Comparison of ENCODE assay signal across 15 cellular contexts in genomic region chr9:92749934-92750315, GRCh38. TPM values are rescaled to one million over a fixed set of nuclear protein-coding genes. Genes with fewer than 3 reads are reported as not detected.
DNase-seq lines count a peak whose midpoint lies in the region; ATAC-seq and TF ChIP-seq lines count a peak whose summit lies in the region.
"Had no signal": no experiment of that assay in that cellular context is flagged by ENCODE, and none has a peak within 500 bp of the region (broad histone marks: within the 10 kb centered on the region; RNA-seq: fewer than 3 reads in every experiment).

No MANE protein-coding gene starts in this region.

- H3K36me3 ChIP-seq in osteoblast (ENCODE audit: insufficient read depth, low read length) (no peaks in the 10 kb centered on the region), Karpas-422 (ENCODE audit: insufficient read depth, low read length) (no peaks in the 10 kb centered on the region)

- DNase-seq in CD14-positive monocyte (ENCODE audit: low spot score) (no peak), NCI-H1105 treated with DMSO at 0.1 percent for 48 hours (lab: John Stamatoyannopoulos, UW) (peak; percentile 76), endothelial cell (ENCODE audit: low spot score) (no peak), osteoblast (ENCODE audit: insufficient read length, low spot score, missing footprints) (peak; percentile 83), Karpas-422 (no peak), NCI-H146 treated with DMSO at 0.1 percent for 48 hours (lab: John Stamatoyannopoulos, UW; ENCODE audit: unreplicated experiment) (no peak)
- DNase-seq in naive thymus-derived CD8-positive, alpha-beta T cell = no peak
- DNase-seq: activated CD8-positive, alpha-beta memory T cell treated with anti-CD3 and anti-CD28 coated beads for 24 hours; activated naive CD4-positive, alpha-beta T cell treated with anti-CD3 and anti-CD28 coated beads, Interleukin-2, amount 10 ng/mL, durations not matched to agents 7 days and 5 days; cerebellar nuclear complex; GDM1; mucosa of descending colon; stimulated activated naive CD4-positive, alpha-beta T cell treated with Interleukin-2 at 50 U/mL for 16 hours had no signal

- H3K4me2 ChIP-seq in osteoblast (ENCODE audit: insufficient read depth, low read length) (no peak overlapping the region), Karpas-422 (ENCODE audit: low read depth, low read length, poor library complexity, severe bottlenecking) (no peak overlapping the region)

- H3K79me2 ChIP-seq in osteoblast (ENCODE audit: insufficient read depth, low read length) = peaks cover 92% of the 10 kb centered on the region
- H3K79me2 ChIP-seq in Karpas-422 (ENCODE audit: low read length) = peaks cover 96% of the 10 kb centered on the region

- H3K27me3 Mint-ChIP-seq in CD14-positive monocyte (ENCODE audit: low read depth in 3 of 3) (peaks cover 0 to 7% (median 0%) of the 10 kb centered on the region in 3 donors), endothelial cell (ENCODE audit: unreplicated experiment) (peaks cover 5% of the 10 kb centered on the region)
- H3K27me3 Mint-ChIP-seq in naive thymus-derived CD8-positive, alpha-beta T cell = no peaks in the 10 kb centered on the region
- H3K27me3 Mint-ChIP-seq: activated naive CD4-positive, alpha-beta T cell treated with anti-CD3 and anti-CD28 coated beads, Interleukin-2, amount 10 ng/mL, durations not matched to agents 7 days and 5 days had no signal

- H3K9me3 ChIP-seq in osteoblast (ENCODE audit: low read depth, low read length) (no peaks in the 10 kb centered on the region), Karpas-422 (ENCODE audit: low read length) (no peaks in the 10 kb centered on the region)
- H3K9me3 ChIP-seq: mucosa of descending colon had no signal

- no peak overlapping the region for H3K27ac ChIP-seq in osteoblast (ENCODE audit: low read depth, low read length)
- no peak overlapping the region for H3K27ac ChIP-seq in Karpas-422 (ENCODE audit: low read length)
- H3K27ac ChIP-seq: HL-60 had no signal

- peaks cover 0 to 9% (median 3%) of the 10 kb centered on the region in 7 donors for H3K9me3 Mint-ChIP-seq in CD14-positive monocyte
- H3K9me3 Mint-ChIP-seq in endothelial cell (ENCODE audit: unreplicated experiment) = no peaks in the 10 kb centered on the region
- peaks cover 0 to 5% (median 0%) of the 10 kb centered on the region in 9 donors for H3K9me3 Mint-ChIP-seq in naive thymus-derived CD8-positive, alpha-beta T cell

- H3K9ac ChIP-seq in Karpas-422 (ENCODE audit: low read length) = no peak overlapping the region

- ATAC-seq in naive thymus-derived CD8-positive, alpha-beta T cell = no peak
- no peak for ATAC-seq in GM18498 (IDR thresholded peaks at IDR 0.05; ENCODE audit: unreplicated experiment)

- H2AFZ ChIP-seq in osteoblast (ENCODE audit: low read length) (no peak overlapping the region), Karpas-422 (ENCODE audit: low read length) (no peak overlapping the region)

- peaks cover 0 to 11% of the 10 kb centered on the region in 2 donors for H3K36me3 Mint-ChIP-seq in CD14-positive monocyte
- peaks cover 20% of the 10 kb centered on the region for H3K36me3 Mint-ChIP-seq in endothelial cell (ENCODE audit: low read depth, unreplicated experiment)
- peaks cover 0 to 6% (median 4%) of the 10 kb centered on the region in 3 donors for H3K36me3 Mint-ChIP-seq in naive thymus-derived CD8-positive, alpha-beta T cell

- H3K9me2 ChIP-seq in Karpas-422 (replicated peaks; ENCODE audit: insufficient read depth, low read length) = no peaks in the 10 kb centered on the region

- TF ChIP-seq CTCF in CD14-positive monocyte (IDR thresholded peaks at IDR 0.05) (no peak), endothelial cell (IDR thresholded peaks at IDR 0.05; ENCODE audit: unreplicated experiment) (no peak), osteoblast (IDR thresholded peaks at IDR 0.05; ENCODE audit: extremely low read depth, low read depth, low read length) (no peak)

- H3K4me1 Mint-ChIP-seq in CD14-positive monocyte (peaks cover 86% of the 10 kb centered on the region), endothelial cell (ENCODE audit: unreplicated experiment) (peaks cover 18% of the 10 kb centered on the region)
- peaks cover 35 to 83% (median 75%) of the 10 kb centered on the region in 4 donors for H3K4me1 Mint-ChIP-seq in naive thymus-derived CD8-positive, alpha-beta T cell

- H3K4me3 Mint-ChIP-seq in CD14-positive monocyte (peak overlapping the region in 1 of 2 donors; percentile 63), endothelial cell (ENCODE audit: unreplicated experiment) (no peak overlapping the region)
- no peak overlapping the region for H3K4me3 Mint-ChIP-seq in naive thymus-derived CD8-positive, alpha-beta T cell
- H3K4me3 Mint-ChIP-seq: activated naive CD4-positive, alpha-beta T cell treated with anti-CD3 and anti-CD28 coated beads, Interleukin-2, amount 10 ng/mL, durations not matched to agents 7 days and 5 days had no signal

- H3K4me1 ChIP-seq in osteoblast (ENCODE audit: insufficient read depth, low read length) (peaks cover 36% of the 10 kb centered on the region), Karpas-422 (ENCODE audit: low read length) (peaks cover 35% of the 10 kb centered on the region)

- peaks cover 53% of the 10 kb centered on the region for H4K20me1 ChIP-seq in osteoblast (ENCODE audit: insufficient read depth, low read length)
- H4K20me1 ChIP-seq in Karpas-422 (ENCODE audit: insufficient read depth, low read depth, low read length) = peaks cover 62% of the 10 kb centered on the region

- POLR2A ChIA-PET in naive thymus-derived CD8-positive, alpha-beta T cell (lab: Charles Lee) = no interaction called here

- H3K27ac Mint-ChIP-seq in CD14-positive monocyte (peak overlapping the region; percentile 39 to 90 (median 72)), endothelial cell (ENCODE audit: unreplicated experiment) (peak overlapping the region; percentile 18)
- H3K27ac Mint-ChIP-seq in naive thymus-derived CD8-positive, alpha-beta T cell = peak overlapping the region in 2 of 10 donors; percentile 59 to 69
- H3K27ac Mint-ChIP-seq: activated naive CD4-positive, alpha-beta T cell treated with anti-CD3 and anti-CD28 coated beads, Interleukin-2, amount 10 ng/mL, durations not matched to agents 7 days and 5 days had no signal

- H3K27me3 ChIP-seq in osteoblast (ENCODE audit: insufficient read depth, low read length) (no peaks in the 10 kb centered on the region), Karpas-422 (ENCODE audit: low read length) (no peaks in the 10 kb centered on the region)

- no peak overlapping the region for H3K4me3 ChIP-seq in osteoblast (ENCODE audit: insufficient read depth, low read length)
- H3K4me3 ChIP-seq in Karpas-422 (ENCODE audit: low read length) = no peak overlapping the region
- H3K4me3 ChIP-seq: mucosa of descending colon had no signal

- intact Hi-C loops in CD14-positive monocyte (cut with micrococcal nuclease) = no loop called here

RNA-seq across cellular contexts. Expression of gene BICD2, which starts 14.7 kb away (rescaled TPM):
- 10 to 100 TPM; 13.8 to 25.6 TPM for polyA plus RNA-seq in CD14-positive monocyte
- 31.8 TPM for total RNA-seq in endothelial cell (ENCODE audit: unreplicated experiment)
- total RNA-seq in osteoblast = 31.8 and 33.3 TPM in 2 replicates
- 10 to 100 TPM; 28.3 to 29.1 TPM for total RNA-seq in naive thymus-derived CD8-positive, alpha-beta T cell
- polyA plus RNA-seq in naive thymus-derived CD8-positive, alpha-beta T cell = 10 to 100 TPM in 2 of 3 donors, 1 to 10 TPM in 1; 5.9 to 20.1 (median 10.1) TPM
- 25.6 and 35.4 TPM in 2 replicates for total RNA-seq in Karpas-422 (2014; rRNA removed; shearing (Covaris generic); ENCODE audit: low replicate concordance)

Comparison
In these comparisons a context has a peak if more than half of its experiments do, and no peak if none do; other contexts are left out.
1. DNase-seq: peak in NCI-H1105 treated with DMSO at 0.1 percent for 48 hours (single experiment) and osteoblast (single experiment); none in CD14-positive monocyte (single experiment), endothelial cell (single experiment), naive thymus-derived CD8-positive, alpha-beta T cell (0 of 10), Karpas-422 (single experiment) and NCI-H146 treated with DMSO at 0.1 percent for 48 hours (single experiment).